In genomic region chr9:137612741-137613142, GRCh38 we compare ENCODE assay signal across 2 cellular contexts.
A peak's percentile ranks its signal among the peaks of the same experiment; 100 is the strongest.
TF ChIP-seq lines count a peak whose summit lies in the region.

No MANE protein-coding gene starts in this region.

TF ChIP-seq in HCT116, 20 proteins besides CTCF, POLR2A, EP300 and RAD21:
- TF ChIP-seq TCF7L2 (IDR thresholded peaks at IDR 0.05; ENCODE audit: borderline replicate concordance, extremely low read depth, insufficient read depth, insufficient read length), result no peak
- no peak for TF ChIP-seq SRF (IDR thresholded peaks at IDR 0.05; ENCODE audit: low read depth)
- no peak for TF ChIP-seq ZBTB33 (IDR thresholded peaks at IDR 0.05; ENCODE audit: extremely low read depth, insufficient replicate concordance, low read length)
- no peak for TF ChIP-seq YY1 (IDR thresholded peaks at IDR 0.05; ENCODE audit: extremely low read depth, insufficient replicate concordance, low read depth, low read length)
- no peak for TF ChIP-seq SP1 (IDR thresholded peaks at IDR 0.05; ENCODE audit: low read depth)
- no peak for TF ChIP-seq ZNF274 (IDR thresholded peaks at IDR 0.05; ENCODE audit: low read depth, low read length)
- no peak for TF ChIP-seq ELF1 (IDR thresholded peaks at IDR 0.05; ENCODE audit: borderline replicate concordance, low read depth)
- TF ChIP-seq ATF3 (IDR thresholded peaks at IDR 0.05), result no peak
- TF ChIP-seq CBX3 (IDR thresholded peaks at IDR 0.05; ENCODE audit: low read depth), result no peak
- TF ChIP-seq JUND (IDR thresholded peaks at IDR 0.05), result no peak
- no peak for TF ChIP-seq FOSL1 (IDR thresholded peaks at IDR 0.05; ENCODE audit: low read depth)
- no peak for TF ChIP-seq EGR1 (IDR thresholded peaks at IDR 0.05; ENCODE audit: low read depth)
- no peak for TF ChIP-seq ZFX (IDR thresholded peaks at IDR 0.05)
TF ChIP-seq in HCT116: peak in this region for 0.

TF ChIP-seq in K562, 482 proteins besides CTCF, POLR2A, EP300 and RAD21:
- TF ChIP-seq BCLAF1 (IDR thresholded peaks at IDR 0.05; ENCODE audit: borderline replicate concordance in 1 of 2, control insufficient read depth in 1 of 2, low read depth in 2 of 2, low read length in 1 of 2) (no peak), BRCA1 (IDR thresholded peaks at IDR 0.05) (no peak), BRCA1 (CRISPR knock-in tag; IDR thresholded peaks at IDR 0.05) (peak; percentile 85; the same call in 1 of the 2 replicates), POLR2G (IDR thresholded peaks at IDR 0.05; ENCODE audit: low read depth, low read length) (peak; percentile 64), MXI1 (IDR thresholded peaks at IDR 0.05; ENCODE audit: low read depth, low read length) (no peak), NFIC (IDR thresholded peaks at IDR 0.05) (0 out of 2 replicates have a peak, but pooled peaks have one; percentile 2)
